9 cellular contexts compared by ENCODE assay signal in genomic region chr6:75302280-75302679, GRCh38.
"Had no signal": no experiment of that assay in that cellular context is flagged by ENCODE, and none has a peak within 500 bp of the region (broad histone marks: within the 10 kb centered on the region; RNA-seq: fewer than 3 reads in every experiment).

No MANE protein-coding gene starts in this region.

- H3K4me3 ChIP-seq: GM23248, HAP-1, K562 had no signal

- H3K9ac ChIP-seq: GM23248 had no signal

- H3K27ac ChIP-seq: GM23248, HL-60 had no signal

- FAIRE-seq: K562 had no signal

- DNase-seq: GM23248, GOT3, H7, HFFc6, IMR-90 had no signal

- H3K36me3 ChIP-seq: HAP-1 had no signal

- ATAC-seq: HCT116, K562 had no signal

- H2AFZ ChIP-seq: GM23248 had no signal

- H3K9me3 ChIP-seq: HAP-1 had no signal
